7 cellular contexts compared by ENCODE assay signal in genomic region chr14:100241279-100241678, GRCh38. TPM values are rescaled to one million over a fixed set of nuclear protein-coding genes. Genes with fewer than 3 reads are reported as not detected.
DNase-seq lines count a peak whose midpoint lies in the region; ATAC-seq, FAIRE-seq and TF ChIP-seq lines count a peak whose summit lies in the region.

No MANE protein-coding gene starts in this region.

- H3K27me3 Mint-ChIP-seq in HFFc6 (ENCODE audit: insufficient read depth) (no peaks in the 10 kb centered on the region; the same call in none of the 2 replicates), activated B cell treated with CpG ODN at 0.5 μM for 24 hours (no peaks in the 10 kb centered on the region)
- no peaks in the 10 kb centered on the region for H3K27me3 Mint-ChIP-seq in stimulated activated memory B cell treated with anti-CD40 and anti-IgM and Interleukin-4, amounts not matched to agents 10 μg/mL and 1 μg/mL and 100 μg/mL, for 72 hours

- POLR2A ChIA-PET in activated B cell treated with CpG ODN at 0.5 μM for 24 hours (lab: Charles Lee), result interaction anchor here (0.6 to 2.1 kb wide), 11 partner anchors 11 to 136 kb away, joined by 3 to 7 read pairs (median 4); a partner anchor contains a TSS

- ATAC-seq in activated B cell treated with CpG ODN at 0.5 μM for 24 hours (ENCODE audit: low read depth), result no peak
- no peak for ATAC-seq in stimulated activated memory B cell treated with anti-CD40 and anti-IgM and Interleukin-4, amounts not matched to agents 10 μg/mL and 1 μg/mL and 100 μg/mL, for 72 hours

- peaks cover 38% of the 10 kb centered on the region for H3K4me1 ChIP-seq in hepatocyte (ENCODE audit: insufficient read depth)

- H3K27me3 ChIP-seq in hepatocyte, result no peaks in the 10 kb centered on the region

- peaks cover 83% of the 10 kb centered on the region for H3K79me2 ChIP-seq in hepatocyte

- peak overlapping the region; percentile 37 for H3K4me3 ChIP-seq in hepatocyte

- no peaks in the 10 kb centered on the region for H3K9me3 ChIP-seq in hepatocyte (ENCODE audit: low read depth)

- H3K36me3 Mint-ChIP-seq in HFFc6 (ENCODE audit: low read depth) (peaks cover 37% of the 10 kb centered on the region), activated B cell treated with CpG ODN at 0.5 μM for 24 hours (ENCODE audit: low read depth) (peaks cover 27% of the 10 kb centered on the region)
- peaks cover 24% of the 10 kb centered on the region for H3K36me3 Mint-ChIP-seq in stimulated activated memory B cell treated with anti-CD40 and anti-IgM and Interleukin-4, amounts not matched to agents 10 μg/mL and 1 μg/mL and 100 μg/mL, for 72 hours

- no peaks in the 10 kb centered on the region for H3K9me3 Mint-ChIP-seq in HFFc6
- no peaks in the 10 kb centered on the region for H3K9me3 Mint-ChIP-seq in activated B cell treated with CpG ODN at 0.5 μM for 24 hours
- no peaks in the 10 kb centered on the region for H3K9me3 Mint-ChIP-seq in stimulated activated memory B cell treated with anti-CD40 and anti-IgM and Interleukin-4, amounts not matched to agents 10 μg/mL and 1 μg/mL and 100 μg/mL, for 72 hours

- intact Hi-C loops in activated B cell treated with CpG ODN at 0.5 μM for 24 hours (cut with micrococcal nuclease) (loop anchor here (2.0 kb wide), 3 partner anchors 16 to 760 kb away; partner anchors contain the start of genes CCNK, SETD3 and SLC25A29), posterior vena cava (cut with DNase I) (loop anchor here in 1 of 2 donors (10.0 kb wide), 1 partner anchor 64 kb away; the partner anchor contains the start of gene SLC25A29)

- peak overlapping the region; percentile 95 for H3K27ac ChIP-seq in hepatocyte

- H2AFZ ChIP-seq in hepatocyte, result no peak overlapping the region

- peak overlapping the region; percentile 84 for H3K4me2 ChIP-seq in hepatocyte

- H3K9me2 ChIP-seq in hepatocyte (replicated peaks; ENCODE audit: insufficient read depth), result no peaks in the 10 kb centered on the region

- TF ChIP-seq CTCF in HFFc6 (IDR thresholded peaks at IDR 0.05) (no peak), activated B cell treated with CpG ODN at 0.5 μM for 24 hours (IDR thresholded peaks at IDR 0.05) (no peak), hepatocyte (IDR thresholded peaks at IDR 0.05; ENCODE audit: poor library complexity) (no peak), D721Med (IDR thresholded peaks at IDR 0.05; ENCODE audit: insufficient read depth, missing control alignments) (no peak)

- FAIRE-seq in D721Med (lab: Jason Lieb, UNC), result no peak

- peak overlapping the region; percentile 91 for H3K27ac Mint-ChIP-seq in HFFc6
- peak overlapping the region; percentile 90 for H3K27ac Mint-ChIP-seq in activated B cell treated with CpG ODN at 0.5 μM for 24 hours
- peak overlapping the region; percentile 97 for H3K27ac Mint-ChIP-seq in stimulated activated memory B cell treated with anti-CD40 and anti-IgM and Interleukin-4, amounts not matched to agents 10 μg/mL and 1 μg/mL and 100 μg/mL, for 72 hours

- 45% methylated on average over 3 of the region's 3 CpGs for WGBS in hepatocyte (ENCODE audit: low lambda C conversion rate, missing lambda C conversion rate)

- H3K4me3 Mint-ChIP-seq in HFFc6 (peak overlapping the region; percentile 95), activated B cell treated with CpG ODN at 0.5 μM for 24 hours (peak overlapping the region; percentile 87)
- H3K4me3 Mint-ChIP-seq in stimulated activated memory B cell treated with anti-CD40 and anti-IgM and Interleukin-4, amounts not matched to agents 10 μg/mL and 1 μg/mL and 100 μg/mL, for 72 hours, result peak overlapping the region; percentile 91

- CTCF ChIA-PET in activated B cell treated with CpG ODN at 0.5 μM for 24 hours (lab: Charles Lee), result interaction anchor here (0.6 to 1.6 kb wide), 9 partner anchors 23 to 137 kb away, joined by 3 to 8 read pairs (median 4); no protein-coding TSS in a partner anchor

- H3K4me1 Mint-ChIP-seq in HFFc6 (ENCODE audit: low read depth) (peaks cover 38% of the 10 kb centered on the region), activated B cell treated with CpG ODN at 0.5 μM for 24 hours (peaks cover 64% of the 10 kb centered on the region)
- peaks cover 61% of the 10 kb centered on the region for H3K4me1 Mint-ChIP-seq in stimulated activated memory B cell treated with anti-CD40 and anti-IgM and Interleukin-4, amounts not matched to agents 10 μg/mL and 1 μg/mL and 100 μg/mL, for 72 hours

- no peaks in the 10 kb centered on the region for H3K36me3 ChIP-seq in hepatocyte (replicated peaks; ENCODE audit: insufficient read depth, low read depth)

- peaks cover 73% of the 10 kb centered on the region for H4K20me1 ChIP-seq in hepatocyte (ENCODE audit: insufficient read depth, poor library complexity, severe bottlenecking)

- DNase-seq in HFFc6 (no peak), activated B cell treated with CpG ODN at 0.5 μM for 24 hours (no peak), hepatocyte (ENCODE audit: low spot score) (no peak), posterior vena cava (ENCODE audit: low spot score) (no peak), D721Med (ENCODE audit: insufficient read length, low spot score) (no peak)
- no peak for DNase-seq in stimulated activated naive CD4-positive, alpha-beta T cell treated with Interleukin-2 at 50 U/mL for 16 hours (lab: John Stamatoyannopoulos, UW)

RNA-seq across cellular contexts. Expression of gene YY1, which starts 2.3 kb away (rescaled TPM):
- total RNA-seq in HFFc6 (2021; fragmentation: NEBNext Ultra II Directional; extraction: Animal tissue kit (Norgen Biotek cat#: 25700)), result 10 to 100 TPM; 57.0 to 70.8 (median 68.1) TPM
- total RNA-seq in activated B cell treated with CpG ODN at 0.5 μM for 24 hours, result 72.6 and 79.2 TPM in 2 replicates
- total RNA-seq in hepatocyte, result 52.6 and 58.5 TPM in 2 replicates
- polyA plus RNA-seq in hepatocyte, result 27.3 and 32.6 TPM in 2 replicates
- total RNA-seq in posterior vena cava, result 10 to 100 TPM; 41.4 to 46.2 TPM
